Comparison of ENCODE assay signal across 17 cellular contexts in the genomic region with DNA sequence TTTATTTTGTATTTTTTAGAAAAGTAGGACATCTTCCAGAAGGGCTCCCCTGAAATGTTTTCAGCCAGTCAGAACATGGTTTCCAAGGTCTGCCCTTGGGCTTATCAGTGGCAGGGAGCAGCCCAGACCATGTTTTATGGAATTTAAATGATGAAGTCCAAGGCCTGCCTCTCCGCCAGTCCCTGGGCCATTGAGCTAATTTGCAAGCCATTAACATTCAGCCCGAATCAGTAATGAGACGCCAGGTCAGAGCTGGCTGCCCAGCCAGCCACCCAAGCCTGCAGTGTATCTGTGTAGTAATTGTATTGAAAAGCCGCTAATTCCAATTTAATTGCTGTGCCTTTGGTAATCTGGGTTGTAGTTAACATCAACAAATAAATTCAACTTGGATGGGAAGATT.
DNase-seq lines count a peak whose midpoint lies in the region; ATAC-seq and TF ChIP-seq lines count a peak whose summit lies in the region.
"Had no signal": no experiment of that assay in that cellular context is flagged by ENCODE, and none has a peak within 500 bp of the region (broad histone marks: within the 10 kb centered on the region; RNA-seq: fewer than 3 reads in every experiment).

No MANE protein-coding gene starts in this region.

- intact Hi-C loops in activated CD4-positive, alpha-beta T cell treated with anti-CD3 and anti-CD28 coated beads for 36 hours (cut with DNase I, micrococcal nuclease), result no loop called here

- no peak overlapping the region for H3K4me3 Mint-ChIP-seq in endodermal cell
- H3K4me3 Mint-ChIP-seq in activated CD4-positive, alpha-beta T cell treated with anti-CD3 and anti-CD28 coated beads for 36 hours, result no peak overlapping the region
- H3K4me3 Mint-ChIP-seq: CD8-positive, alpha-beta T cell; H9 had no signal

- POLR2A ChIA-PET in activated CD4-positive, alpha-beta T cell treated with anti-CD3 and anti-CD28 coated beads for 36 hours (lab: Charles Lee), result no interaction called here

- ATAC-seq in HG02973 (IDR thresholded peaks at IDR 0.05; ENCODE audit: unreplicated experiment) (no peak), GM18861 (IDR thresholded peaks at IDR 0.05; ENCODE audit: unreplicated experiment) (no peak)
- ATAC-seq in activated CD4-positive, alpha-beta T cell treated with anti-CD3 and anti-CD28 coated beads for 36 hours, result no peak
- ATAC-seq: CD8-positive, alpha-beta T cell had no signal

- H3K4me1 ChIP-seq in NT2/D1 (ENCODE audit: insufficient read depth, insufficient read length) (peaks cover 11% of the 10 kb centered on the region), endodermal cell (ENCODE audit: control insufficient read depth, insufficient read depth, low read length) (peaks cover 6% of the 10 kb centered on the region)

- H3K36me3 ChIP-seq in NT2/D1 (ENCODE audit: insufficient read depth, insufficient read length, low read length) (no peaks in the 10 kb centered on the region), endodermal cell (ENCODE audit: control insufficient read depth, insufficient read depth, low read length) (no peaks in the 10 kb centered on the region)

- H3K9me3 Mint-ChIP-seq in endodermal cell, result no peaks in the 10 kb centered on the region
- no peaks in the 10 kb centered on the region for H3K9me3 Mint-ChIP-seq in activated CD4-positive, alpha-beta T cell treated with anti-CD3 and anti-CD28 coated beads for 36 hours (ENCODE audit: low read depth)
- H3K9me3 Mint-ChIP-seq: CD8-positive, alpha-beta T cell; H9 had no signal

- 80 to 83% methylated on average over 1 to 4 of the region's 4 CpGs for WGBS in endodermal cell (ENCODE audit: insufficient coverage in 1 of 2, insufficient read length in 1 of 2), 2 experiments

- TF ChIP-seq CTCF in endodermal cell (conservative IDR thresholded peaks at IDR 0.05), result no peak

- H3K27ac Mint-ChIP-seq in endodermal cell, result no peak overlapping the region
- H3K27ac Mint-ChIP-seq in activated CD4-positive, alpha-beta T cell treated with anti-CD3 and anti-CD28 coated beads for 36 hours, result no peak overlapping the region
- H3K27ac Mint-ChIP-seq: CD8-positive, alpha-beta T cell had no signal

- no peak overlapping the region for H3K9ac ChIP-seq in NT2/D1 (ENCODE audit: insufficient read length, low read depth)
- H3K9ac ChIP-seq in endodermal cell (ENCODE audit: extremely low read depth, low read length, poor library complexity, severe bottlenecking), result no peak overlapping the region

- DNase-seq in COR-L47 (lab: John Stamatoyannopoulos, UW), result peak; percentile 16
- peak; percentile 48 for DNase-seq in NT2/D1 (ENCODE audit: low read depth, low spot score)
- peak; percentile 67 for DNase-seq in endodermal cell
- peak; percentile 37 for DNase-seq in putamen (ENCODE audit: low spot score)
- DNase-seq in activated CD4-positive, alpha-beta T cell treated with anti-CD3 and anti-CD28 coated beads for 36 hours, result no peak
- DNase-seq: ACHN; CD8-positive, alpha-beta T cell; H9; MM.1S; NCI-H1105 treated with DMSO at 0.1 percent for 48 hours; NCI-H187; NCI-H2171; NCI-H446 treated with DMSO at 0.1 percent for 48 hours; NK-92 treated with Interleukin-12 subunit alpha and Interleukin-12 subunit beta, amount 100 ng/mL, for 24 hours; PC-9 had no signal

- peaks cover 25% of the 10 kb centered on the region for H3K27me3 Mint-ChIP-seq in endodermal cell (ENCODE audit: insufficient read depth)
- H3K27me3 Mint-ChIP-seq in activated CD4-positive, alpha-beta T cell treated with anti-CD3 and anti-CD28 coated beads for 36 hours, result peaks cover 30% of the 10 kb centered on the region

- no peak overlapping the region for H3K4me3 ChIP-seq in NT2/D1 (ENCODE audit: insufficient read length, low read depth)
- H3K4me3 ChIP-seq in endodermal cell (ENCODE audit: low read length), result no peak overlapping the region
- H3K4me3 ChIP-seq: PC-9 had no signal

- peaks cover 24% of the 10 kb centered on the region for H3K4me1 Mint-ChIP-seq in endodermal cell
- H3K4me1 Mint-ChIP-seq in activated CD4-positive, alpha-beta T cell treated with anti-CD3 and anti-CD28 coated beads for 36 hours, result no peaks in the 10 kb centered on the region

- H3K36me3 Mint-ChIP-seq in endodermal cell (ENCODE audit: low read depth), result no peaks in the 10 kb centered on the region
- H3K36me3 Mint-ChIP-seq in activated CD4-positive, alpha-beta T cell treated with anti-CD3 and anti-CD28 coated beads for 36 hours (ENCODE audit: low read depth), result no peaks in the 10 kb centered on the region
- H3K36me3 Mint-ChIP-seq: CD8-positive, alpha-beta T cell had no signal

- H3K9me3 ChIP-seq in NT2/D1 (ENCODE audit: insufficient read depth, low read length) (no peaks in the 10 kb centered on the region), endodermal cell (ENCODE audit: control insufficient read depth, low read length) (no peaks in the 10 kb centered on the region)

- CTCF ChIA-PET in activated CD4-positive, alpha-beta T cell treated with anti-CD3 and anti-CD28 coated beads for 36 hours (lab: Charles Lee), result no interaction called here

- peaks cover 16% of the 10 kb centered on the region for H3K27me3 ChIP-seq in NT2/D1 (ENCODE audit: insufficient read depth, insufficient read length)
- H3K27me3 ChIP-seq in endodermal cell (ENCODE audit: control insufficient read depth, insufficient read depth, low read length, poor library complexity, severe bottlenecking), result peaks cover 20% of the 10 kb centered on the region

- peak overlapping the region; percentile 41 for H3K27ac ChIP-seq in endodermal cell (ENCODE audit: low read depth, low read length)
- H3K27ac ChIP-seq: PC-9 had no signal
